2 cellular contexts compared by ENCODE assay signal in genomic region chr9:136412912-136413420, GRCh38.
TF ChIP-seq lines count a peak whose summit lies in the region.

No MANE protein-coding gene starts in this region.

TF ChIP-seq in Ishikawa, 13 proteins besides CTCF, POLR2A, EP300 and RAD21:
- TF ChIP-seq, protein P1, sequence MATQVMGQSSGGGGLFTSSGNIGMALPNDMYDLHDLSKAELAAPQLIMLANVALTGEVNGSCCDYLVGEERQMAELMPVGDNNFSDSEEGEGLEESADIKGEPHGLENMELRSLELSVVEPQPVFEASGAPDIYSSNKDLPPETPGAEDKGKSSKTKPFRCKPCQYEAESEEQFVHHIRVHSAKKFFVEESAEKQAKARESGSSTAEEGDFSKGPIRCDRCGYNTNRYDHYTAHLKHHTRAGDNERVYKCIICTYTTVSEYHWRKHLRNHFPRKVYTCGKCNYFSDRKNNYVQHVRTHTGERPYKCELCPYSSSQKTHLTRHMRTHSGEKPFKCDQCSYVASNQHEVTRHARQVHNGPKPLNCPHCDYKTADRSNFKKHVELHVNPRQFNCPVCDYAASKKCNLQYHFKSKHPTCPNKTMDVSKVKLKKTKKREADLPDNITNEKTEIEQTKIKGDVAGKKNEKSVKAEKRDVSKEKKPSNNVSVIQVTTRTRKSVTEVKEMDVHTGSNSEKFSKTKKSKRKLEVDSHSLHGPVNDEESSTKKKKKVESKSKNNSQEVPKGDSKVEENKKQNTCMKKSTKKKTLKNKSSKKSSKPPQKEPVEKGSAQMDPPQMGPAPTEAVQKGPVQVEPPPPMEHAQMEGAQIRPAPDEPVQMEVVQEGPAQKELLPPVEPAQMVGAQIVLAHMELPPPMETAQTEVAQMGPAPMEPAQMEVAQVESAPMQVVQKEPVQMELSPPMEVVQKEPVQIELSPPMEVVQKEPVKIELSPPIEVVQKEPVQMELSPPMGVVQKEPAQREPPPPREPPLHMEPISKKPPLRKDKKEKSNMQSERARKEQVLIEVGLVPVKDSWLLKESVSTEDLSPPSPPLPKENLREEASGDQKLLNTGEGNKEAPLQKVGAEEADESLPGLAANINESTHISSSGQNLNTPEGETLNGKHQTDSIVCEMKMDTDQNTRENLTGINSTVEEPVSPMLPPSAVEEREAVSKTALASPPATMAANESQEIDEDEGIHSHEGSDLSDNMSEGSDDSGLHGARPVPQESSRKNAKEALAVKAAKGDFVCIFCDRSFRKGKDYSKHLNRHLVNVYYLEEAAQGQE (IDR thresholded peaks at IDR 0.05; ENCODE audit: low read depth) = no peak
- TF ChIP-seq TAF1 (IDR thresholded peaks at IDR 0.05; ENCODE audit: low read depth) (no peak), NFIC (IDR thresholded peaks at IDR 0.05) (0 out of 2 replicates have a peak, but pooled peaks have one; percentile 17)
- TF ChIP-seq, protein P2, sequence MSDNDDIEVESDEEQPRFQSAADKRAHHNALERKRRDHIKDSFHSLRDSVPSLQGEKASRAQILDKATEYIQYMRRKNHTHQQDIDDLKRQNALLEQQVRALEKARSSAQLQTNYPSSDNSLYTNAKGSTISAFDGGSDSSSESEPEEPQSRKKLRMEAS (IDR thresholded peaks at IDR 0.05) = no peak

TF ChIP-seq in HepG2, 621 proteins besides CTCF, POLR2A, EP300 and RAD21:
- TF ChIP-seq U2AF1 (optimal IDR thresholded peaks at IDR 0.05; ENCODE audit: low read depth, low read length) = no peak
- no peak for TF ChIP-seq SIN3B (IDR thresholded peaks at IDR 0.05; ENCODE audit: low read length)
- no peak for TF ChIP-seq ZNF577 (CRISPR knock-in tag; IDR thresholded peaks at IDR 0.05; ENCODE audit: borderline replicate concordance, low read depth)
- TF ChIP-seq MED1 (CRISPR knock-in tag; IDR thresholded peaks at IDR 0.05) = no peak
- TF ChIP-seq, protein P3, sequence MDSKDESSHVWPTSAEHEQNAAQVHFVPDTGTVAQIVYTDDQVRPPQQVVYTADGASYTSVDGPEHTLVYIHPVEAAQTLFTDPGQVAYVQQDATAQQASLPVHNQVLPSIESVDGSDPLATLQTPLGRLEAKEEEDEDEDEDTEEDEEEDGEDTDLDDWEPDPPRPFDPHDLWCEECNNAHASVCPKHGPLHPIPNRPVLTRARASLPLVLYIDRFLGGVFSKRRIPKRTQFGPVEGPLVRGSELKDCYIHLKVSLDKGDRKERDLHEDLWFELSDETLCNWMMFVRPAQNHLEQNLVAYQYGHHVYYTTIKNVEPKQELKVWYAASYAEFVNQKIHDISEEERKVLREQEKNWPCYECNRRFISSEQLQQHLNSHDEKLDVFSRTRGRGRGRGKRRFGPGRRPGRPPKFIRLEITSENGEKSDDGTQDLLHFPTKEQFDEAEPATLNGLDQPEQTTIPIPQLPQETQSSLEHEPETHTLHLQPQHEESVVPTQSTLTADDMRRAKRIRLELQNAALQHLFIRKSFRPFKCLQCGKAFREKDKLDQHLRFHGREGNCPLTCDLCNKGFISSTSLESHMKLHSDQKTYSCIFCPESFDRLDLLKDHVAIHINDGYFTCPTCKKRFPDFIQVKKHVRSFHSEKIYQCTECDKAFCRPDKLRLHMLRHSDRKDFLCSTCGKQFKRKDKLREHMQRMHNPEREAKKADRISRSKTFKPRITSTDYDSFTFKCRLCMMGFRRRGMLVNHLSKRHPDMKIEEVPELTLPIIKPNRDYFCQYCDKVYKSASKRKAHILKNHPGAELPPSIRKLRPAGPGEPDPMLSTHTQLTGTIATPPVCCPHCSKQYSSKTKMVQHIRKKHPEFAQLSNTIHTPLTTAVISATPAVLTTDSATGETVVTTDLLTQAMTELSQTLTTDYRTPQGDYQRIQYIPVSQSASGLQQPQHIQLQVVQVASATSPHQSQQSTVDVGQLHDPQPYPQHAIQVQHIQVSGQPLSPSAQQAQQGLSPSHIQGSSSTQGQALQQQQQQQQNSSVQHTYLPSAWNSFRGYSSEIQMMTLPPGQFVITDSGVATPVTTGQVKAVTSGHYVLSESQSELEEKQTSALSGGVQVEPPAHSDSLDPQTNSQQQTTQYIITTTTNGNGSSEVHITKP (CRISPR knock-in tag; IDR thresholded peaks at IDR 0.05; ENCODE audit: low read depth) = no peak
